ENCODE assay signal across 8 cellular contexts in genomic region chr1:93847811-93848288, GRCh38. TPM values are rescaled to one million over a fixed set of nuclear protein-coding genes. Genes with fewer than 3 reads are reported as not detected.
DNase-seq lines count a peak whose midpoint lies in the region; ATAC-seq and TF ChIP-seq lines count a peak whose summit lies in the region.

No MANE protein-coding gene starts in this region.

- H3K4me3 ChIP-seq in RWPE2 (ENCODE audit: severe bottlenecking) (peak overlapping the region; percentile 72), gastroesophageal sphincter (peak overlapping the region; percentile 76 to 89)

- no peaks in the 10 kb centered on the region; the same call in 1 of the 2 replicates for H3K36me3 ChIP-seq in RWPE2 (ENCODE audit: low read depth)
- H3K36me3 ChIP-seq in gastroesophageal sphincter = no peaks in the 10 kb centered on the region

- H3K27ac ChIP-seq in RWPE2 (ENCODE audit: poor library complexity, severe bottlenecking) (peak overlapping the region; percentile 94), gastroesophageal sphincter (peak overlapping the region; percentile 91 to 99 (median 98)), temporal lobe (ENCODE audit: low read depth, low read length) (peak overlapping the region; percentile 90)

- TF ChIP-seq EP300 in gastroesophageal sphincter (IDR thresholded peaks at IDR 0.05) = no peak

- peaks cover 16 to 31% (median 18%) of the 10 kb centered on the region in 3 donors for H3K4me1 Mint-ChIP-seq in IgD-negative memory B cell

- peak; percentile 79 for DNase-seq in DMS53 treated with DMSO at 0.1 percent for 48 hours (lab: John Stamatoyannopoulos, UW; ENCODE audit: unreplicated experiment)
- peak; percentile 61 for DNase-seq in RWPE2 (ENCODE audit: low spot score)
- peak; percentile 14 to 58 (median 44) for DNase-seq in activated naive CD4-positive, alpha-beta T cell (lab: John Stamatoyannopoulos, UW)
- DNase-seq in occipital lobe (lab: John Stamatoyannopoulos, UW) = peak; percentile 46

- H3K27me3 Mint-ChIP-seq in IgD-negative memory B cell = no peaks in the 10 kb centered on the region

- no peak for TF ChIP-seq CTCF in RWPE2 (IDR thresholded peaks at IDR 0.05; ENCODE audit: poor library complexity, severe bottlenecking)
- no peak for TF ChIP-seq CTCF in gastroesophageal sphincter (IDR thresholded peaks at IDR 0.05)

- no peaks in the 10 kb centered on the region for H3K27me3 ChIP-seq in RWPE2 (ENCODE audit: insufficient read depth, poor library complexity, severe bottlenecking)
- H3K27me3 ChIP-seq in gastroesophageal sphincter = no peaks in the 10 kb centered on the region

- no peak for TF ChIP-seq POLR2A in gastroesophageal sphincter (IDR thresholded peaks at IDR 0.05)

- H3K36me3 Mint-ChIP-seq in IgD-negative memory B cell = no peaks in the 10 kb centered on the region

- peaks cover 0 to 3% (median 2%) of the 10 kb centered on the region in 3 donors for H3K9me3 Mint-ChIP-seq in IgD-negative memory B cell

- H3K4me3 Mint-ChIP-seq in IgD-negative memory B cell = peak overlapping the region; percentile 91 to 100 (median 94)

- peak overlapping the region; percentile 99 to 100 (median 100) for H3K27ac Mint-ChIP-seq in IgD-negative memory B cell

- peaks cover 15% of the 10 kb centered on the region for H3K4me1 ChIP-seq in RWPE2 (ENCODE audit: insufficient read depth, poor library complexity, severe bottlenecking)
- H3K4me1 ChIP-seq in gastroesophageal sphincter = peaks cover 0 to 36% (median 13%) of the 10 kb centered on the region in 3 donors

- ATAC-seq in GM21576 (IDR thresholded peaks at IDR 0.05; ENCODE audit: unreplicated experiment) = peak; percentile 20
- peak; percentile 15; the same call in 2 of the 3 replicates for ATAC-seq in RWPE2 (ENCODE audit: low read depth)
- ATAC-seq in gastroesophageal sphincter = peak; percentile 35

- H3K9me3 ChIP-seq in RWPE2 (ENCODE audit: severe bottlenecking) (no peaks in the 10 kb centered on the region), gastroesophageal sphincter (no peaks in the 10 kb centered on the region)

- 0% methylated on average over 2 to 11 of the region's 36 CpGs for WGBS in gastroesophageal sphincter (ENCODE audit: low coverage in 1 of 2), 2 donors

RNA-seq across cellular contexts. Expression of gene DNTTIP2, which starts 31.2 kb away (rescaled TPM):
- 76.5 TPM for polyA plus RNA-seq in IgD-negative memory B cell
- total RNA-seq in gastroesophageal sphincter (10 to 100 TPM; 30.6 to 42.2 (median 40.3) TPM), occipital lobe (38.4 TPM), temporal lobe (34.4 TPM)

Comparison
In these comparisons a context has a peak if more than half of its experiments do, and no peak if none do; other contexts are left out.
1. Peak in every context shown above with its lines: DNase-seq, ATAC-seq, H3K4me3 ChIP-seq and H3K27ac ChIP-seq.